In genomic region chrX:124497386-124497785, GRCh38 we compare ENCODE assay signal across 20 cellular contexts.
A peak's percentile ranks its signal among the peaks of the same experiment; 100 is the strongest.
DNase-seq lines count a peak whose midpoint lies in the region; ATAC-seq, FAIRE-seq and TF ChIP-seq lines count a peak whose summit lies in the region.
"Had no signal": no experiment of that assay in that cellular context is flagged by ENCODE, and none has a peak within 500 bp of the region (broad histone marks: within the 10 kb centered on the region; RNA-seq: fewer than 3 reads in every experiment).

No MANE protein-coding gene starts in this region.

- H3K27me3 ChIP-seq in foreskin keratinocyte, result no peaks in the 10 kb centered on the region
- H3K27me3 ChIP-seq: Peyer's patch had no signal

- H3K4me1 ChIP-seq in foreskin keratinocyte, result no peaks in the 10 kb centered on the region
- H3K4me1 ChIP-seq: Peyer's patch had no signal

- intact Hi-C loops in left colon (cut with DNase I, micrococcal nuclease), result no loop called here

- ATAC-seq in foreskin keratinocyte (peak; percentile 62), GM21737 (IDR thresholded peaks at IDR 0.05; ENCODE audit: unreplicated experiment) (no peak), left colon (no peak)
- ATAC-seq: GM23338, HepG2 had no signal

- no peak overlapping the region for H3K27ac ChIP-seq in foreskin keratinocyte
- H3K27ac ChIP-seq: 22Rv1, Peyer's patch had no signal

- DNase-seq in DMS53 (lab: John Stamatoyannopoulos, UW), result peak; percentile 6
- DNase-seq in DMS53 treated with DMSO at 0.1 percent for 48 hours (lab: John Stamatoyannopoulos, UW; ENCODE audit: unreplicated experiment), result no peak
- no peak for DNase-seq in GM19239 (ENCODE audit: insufficient read length, low spot score)
- DNase-seq in amniotic epithelial cell (ENCODE audit: low read depth), result peak; percentile 39
- DNase-seq in foreskin keratinocyte, result peak in 1 of 2 donors; percentile 39
- DNase-seq in left colon, result no peak
- no peak for DNase-seq in germinal center (ENCODE audit: low spot score)
- DNase-seq: Calu3; CD4-positive, alpha-beta memory T cell; DMS79 treated with DMSO at 0.1 percent for 48 hours; KG1; NCI-H1048; NCI-H510A treated with DMSO at 0.1 percent for 48 hours; Peyer's patch; SIG-M5 had no signal

- peak; percentile 23 for FAIRE-seq in GM19239 (lab: Jason Lieb, UNC)
- FAIRE-seq: G401.6, HepG2 had no signal

- TF ChIP-seq CTCF in foreskin keratinocyte (conservative IDR thresholded peaks at IDR 0.05), result no peak

Comparison
In these comparisons a context has a peak if more than half of its experiments do, and no peak if none do; other contexts are left out.
1. DNase-seq: peak in DMS53 (single experiment) and amniotic epithelial cell (single experiment); none in DMS53 treated with DMSO at 0.1 percent for 48 hours (single experiment), GM19239 (single experiment), left colon (0 of 2) and germinal center (single experiment).